8 cellular contexts compared by ENCODE assay signal in the genomic region with DNA sequence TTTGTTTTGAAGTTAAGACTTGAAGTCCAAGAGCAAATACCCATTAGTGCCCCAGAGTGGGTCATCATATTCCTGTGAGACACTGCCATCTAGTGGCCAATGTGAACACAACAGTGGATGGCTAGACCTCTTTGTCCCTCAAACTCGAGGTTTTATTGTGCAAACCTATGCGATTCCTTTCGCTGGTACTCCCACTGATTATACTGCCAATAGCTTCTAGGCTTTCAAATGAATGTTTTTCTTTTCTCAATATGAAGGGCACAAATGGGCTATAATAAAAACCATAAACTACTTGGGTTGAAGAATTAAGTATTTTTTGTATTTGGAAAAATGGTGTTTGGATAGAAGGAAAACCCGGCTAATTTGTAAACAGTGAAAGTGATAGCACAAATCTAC.
DNase-seq lines count a peak whose midpoint lies in the region; ATAC-seq and TF ChIP-seq lines count a peak whose summit lies in the region.

No MANE protein-coding gene starts in this region.

- H3K27me3 Mint-ChIP-seq in central memory CD8-positive, alpha-beta T cell = peaks cover 2% of the 10 kb centered on the region

- peak; percentile 89 for TF ChIP-seq CTCF in AG04450 (IDR thresholded peaks at IDR 0.05; ENCODE audit: low read depth, low read length)

- H3K27me3 ChIP-seq in AG04450 (ENCODE audit: control insufficient read depth, insufficient read depth, low read length) = no peaks in the 10 kb centered on the region

- H3K36me3 Mint-ChIP-seq in central memory CD8-positive, alpha-beta T cell (ENCODE audit: insufficient read depth) = peaks cover 2% of the 10 kb centered on the region

- H3K9me3 Mint-ChIP-seq in central memory CD8-positive, alpha-beta T cell = no peaks in the 10 kb centered on the region

- DNase-seq in AG04450 (ENCODE audit: low read depth, low spot score) (peak; percentile 74), NCI-H2196 treated with DMSO at 0.1 percent for 48 hours (lab: John Stamatoyannopoulos, UW; ENCODE audit: unreplicated experiment) (peak; percentile 37), left kidney (ENCODE audit: low read depth, low spot score) (peak; percentile 93)
- peak; percentile 55 for DNase-seq in activated CD4-positive, CD25-positive, alpha-beta regulatory T cell treated with anti-CD3 and anti-CD28 coated beads, Interleukin-2, amount 50 U/mL, for 16 hours (ENCODE audit: low read depth, low spot score)
- peak; percentile 34 to 36 for DNase-seq in central memory CD8-positive, alpha-beta T cell (ENCODE audit: low spot score in 2 of 2)
- peak; percentile 44 to 55 for DNase-seq in stimulated activated CD4-positive, alpha-beta T cell treated with anti-CD3 and anti-CD28 coated beads, Interleukin-4, amount 100 ng/mL, for 48 hours (ENCODE audit: low read depth in 2 of 2)

- no peaks in the 10 kb centered on the region for H3K4me1 Mint-ChIP-seq in central memory CD8-positive, alpha-beta T cell

- POLR2A ChIA-PET in AG04450 (lab: Yijun Ruan, JAX) = no interaction called here

- H3K4me3 Mint-ChIP-seq in central memory CD8-positive, alpha-beta T cell = no peak overlapping the region

- H3K27ac Mint-ChIP-seq in central memory CD8-positive, alpha-beta T cell (ENCODE audit: low read depth) = no peak overlapping the region

- no peak overlapping the region for H3K27ac ChIP-seq in AG04450 (ENCODE audit: low read depth, low read length)

- no peak overlapping the region for H3K4me3 ChIP-seq in AG04450 (ENCODE audit: low read depth, low read length)

- H3K9me3 ChIP-seq in AG04450 (ENCODE audit: control insufficient read depth, insufficient read depth, low read length) = no peaks in the 10 kb centered on the region; the same call in 1 of the 2 replicates

- ATAC-seq in GM18519 (IDR thresholded peaks at IDR 0.05; ENCODE audit: low FRiP score, unreplicated experiment) (peak; percentile 69), HG03135 (IDR thresholded peaks at IDR 0.05; ENCODE audit: unreplicated experiment) (peak; percentile 96)
- ATAC-seq in central memory CD8-positive, alpha-beta T cell (replicated peaks; ENCODE audit: extremely low read depth, poor library complexity, severe bottlenecking) = peak; percentile 64

- CTCF ChIA-PET in AG04450 (lab: Charles Lee) = interaction anchor here (0.6 to 6.3 kb wide), 37 partner anchors 8 to 1754 kb away, joined by 3 to 90 read pairs (median 4); no protein-coding TSS in a partner anchor

Comparison
In these comparisons a context has a peak if more than half of its experiments do, and no peak if none do; other contexts are left out.
1. DNase-seq: peak in every context shown above with its lines; median percentile 93 in left kidney; 74 in AG04450; 55 in activated CD4-positive, CD25-positive, alpha-beta regulatory T cell treated with anti-CD3 and anti-CD28 coated beads, Interleukin-2, amount 50 U/mL, for 16 hours; 50 in stimulated activated CD4-positive, alpha-beta T cell treated with anti-CD3 and anti-CD28 coated beads, Interleukin-4, amount 100 ng/mL, for 48 hours; 37 in NCI-H2196 treated with DMSO at 0.1 percent for 48 hours; 35 in central memory CD8-positive, alpha-beta T cell.